In the genomic region with DNA sequence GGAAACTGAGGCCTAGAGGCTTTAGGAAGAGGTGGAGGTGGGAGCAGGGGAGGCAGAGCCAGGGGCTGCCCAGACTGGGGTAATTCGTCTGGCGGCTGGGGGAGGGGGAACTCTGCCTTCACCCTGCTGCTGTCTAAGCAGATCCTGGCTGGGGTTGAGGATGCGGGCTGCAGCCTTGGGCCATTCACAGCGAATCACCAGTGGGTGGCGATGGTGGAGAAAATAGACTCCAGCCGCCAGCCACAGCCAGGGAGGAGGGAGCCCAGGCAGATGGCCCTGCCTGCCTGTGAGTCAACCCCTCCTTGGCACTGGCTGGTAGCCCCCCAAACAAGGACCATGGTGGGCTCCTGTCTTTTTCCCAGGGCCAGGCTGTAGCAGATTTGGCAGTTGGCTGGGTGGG, we compare ENCODE assay signal across 10 cellular contexts. TPM values are rescaled to one million over a fixed set of nuclear protein-coding genes. Genes with fewer than 3 reads are reported as not detected.
A peak's percentile ranks its signal among the peaks of the same experiment; 100 is the strongest.
DNase-seq lines count a peak whose midpoint lies in the region; ATAC-seq and TF ChIP-seq lines count a peak whose summit lies in the region.
"Had no signal": no experiment of that assay in that cellular context is flagged by ENCODE, and none has a peak within 500 bp of the region (broad histone marks: within the 10 kb centered on the region; RNA-seq: fewer than 3 reads in every experiment).

No MANE protein-coding gene starts in this region.

- H3K27ac Mint-ChIP-seq in HFFc6 = no peak overlapping the region
- H3K27ac Mint-ChIP-seq: naive B cell had no signal

- no peaks in the 10 kb centered on the region for H3K36me3 ChIP-seq in BE2C

- no peaks in the 10 kb centered on the region for H3K9me3 Mint-ChIP-seq in HFFc6
- H3K9me3 Mint-ChIP-seq: naive B cell had no signal

- no peaks in the 10 kb centered on the region for H3K9me3 ChIP-seq in BE2C

- H3K27me3 Mint-ChIP-seq in HFFc6 (ENCODE audit: insufficient read depth) = peaks cover 40% of the 10 kb centered on the region

- no peak overlapping the region for H3K4me3 ChIP-seq in BE2C (ENCODE audit: low read depth, low read length)

- peaks cover 4% of the 10 kb centered on the region for H3K27me3 ChIP-seq in BE2C

- ATAC-seq in HG03469 (IDR thresholded peaks at IDR 0.05; ENCODE audit: unreplicated experiment) (no peak), HG02938 (IDR thresholded peaks at IDR 0.05; ENCODE audit: unreplicated experiment) (no peak), GM18517 (IDR thresholded peaks at IDR 0.05; ENCODE audit: unreplicated experiment) (no peak)

- DNase-seq in BE2C = peak; percentile 74
- peak; percentile 29 for DNase-seq in HFFc6
- DNase-seq in SK-N-DZ (ENCODE audit: low spot score) = peak; percentile 70
- peak; percentile 83 for DNase-seq in iPS-NIHi7 (ENCODE audit: extremely low spot score)
- DNase-seq in NCI-H2107 treated with DMSO at 0.1 percent for 48 hours (lab: John Stamatoyannopoulos, UW; ENCODE audit: unreplicated experiment) = no peak
- DNase-seq: KG1, naive B cell had no signal

- peak; percentile 51 for TF ChIP-seq CTCF in BE2C (IDR thresholded peaks at IDR 0.05; ENCODE audit: low read depth, low read length)
- peak; percentile 51 for TF ChIP-seq CTCF in HFFc6 (IDR thresholded peaks at IDR 0.05)

- no peaks in the 10 kb centered on the region for H3K4me1 Mint-ChIP-seq in HFFc6 (ENCODE audit: low read depth)
- H3K4me1 Mint-ChIP-seq: naive B cell had no signal

- H3K4me3 Mint-ChIP-seq in HFFc6 = no peak overlapping the region
- H3K4me3 Mint-ChIP-seq: naive B cell had no signal

- H3K36me3 Mint-ChIP-seq in HFFc6 (ENCODE audit: low read depth) = no peaks in the 10 kb centered on the region
- H3K36me3 Mint-ChIP-seq: naive B cell had no signal

- H3K4me1 ChIP-seq in BE2C = no peaks in the 10 kb centered on the region

RNA-seq across cellular contexts. Expression of a gene that starts 41.7 kb away (rescaled TPM):
- 1.7 TPM for polyA plus RNA-seq in BE2C (2012; ENCODE audit: insufficient read depth, insufficient read length, low read depth)
- total RNA-seq in HFFc6 (2021; fragmentation: NEBNext Ultra II Directional; extraction: Animal tissue kit (Norgen Biotek cat#: 25700)) = not detected
- not detected in 2 replicates for polyA plus RNA-seq in SK-N-DZ (2014; cell fraction: cytosol; rRNA removed)
- not detected in 2 replicates for polyA plus RNA-seq in SK-N-DZ (2014; cell fraction: nucleus; rRNA removed)
